ENCODE assay signal across 13 cellular contexts in the genomic region with DNA sequence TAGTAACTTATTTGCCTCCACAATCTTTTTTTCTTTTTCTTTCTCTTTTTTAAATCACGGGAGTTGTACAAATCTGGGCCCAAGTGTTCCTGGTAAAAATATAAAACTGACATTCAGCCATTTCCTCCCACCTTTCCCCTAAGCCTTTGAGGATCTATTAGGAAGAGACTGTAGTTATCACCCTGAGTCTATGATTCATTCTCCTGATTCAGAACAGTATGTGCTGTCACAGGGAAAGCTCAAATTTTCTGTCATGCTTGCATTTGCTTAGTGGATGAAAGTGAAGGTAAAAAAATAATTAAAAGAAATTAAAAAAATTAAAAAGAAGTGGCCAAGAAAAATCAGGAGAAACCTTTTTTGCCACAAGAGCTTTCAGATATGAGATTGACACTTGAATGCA.
"Had no signal": no experiment of that assay in that cellular context is flagged by ENCODE, and none has a peak within 500 bp of the region (broad histone marks: within the 10 kb centered on the region; RNA-seq: fewer than 3 reads in every experiment).

No MANE protein-coding gene starts in this region.

- H3K9me3 ChIP-seq: ovary, SJCRH30 had no signal

- ATAC-seq: activated CD8-positive, alpha-beta T cell treated with anti-CD3 and anti-CD28 coated beads, Interleukin-2, amount 10 ng/mL, durations not matched to agents 7 days and 5 days; stimulated activated effector memory CD8-positive, alpha-beta T cell treated with anti-CD3 and anti-CD28 coated beads, Interleukin-12 subunit alpha, Interleukin-12 subunit beta, amount 100 ng/mL, for 72 hours had no signal

- H3K4me3 ChIP-seq: ovary, SJCRH30 had no signal

- H3K36me3 ChIP-seq: ovary had no signal

- H3K4me1 ChIP-seq: SJCRH30 had no signal

- H3K4me1 Mint-ChIP-seq: neural crest cell; stimulated activated effector memory CD8-positive, alpha-beta T cell treated with anti-CD3 and anti-CD28 coated beads, Interleukin-12 subunit alpha, Interleukin-12 subunit beta, amount 100 ng/mL, for 72 hours had no signal

- H3K4me3 Mint-ChIP-seq: activated CD8-positive, alpha-beta T cell treated with anti-CD3 and anti-CD28 coated beads, Interleukin-2, amount 10 ng/mL, durations not matched to agents 7 days and 5 days; activated naive CD4-positive, alpha-beta T cell treated with anti-CD3 and anti-CD28 coated beads for 36 hours; activated T-helper 1 cell treated with anti-CD3 and anti-CD28 coated beads, Interleukin-12 subunit alpha, Interleukin-12 subunit beta, Interleukin-2, Interleukin-4 antibody, amounts not matched to agents 30 ng/mL and 10 ng/mL and 1 ng/mL, durations not matched to agents 14 hours and 24 hours and 36 hours; neural crest cell; stimulated activated effector memory CD8-positive, alpha-beta T cell treated with anti-CD3 and anti-CD28 coated beads, Interleukin-12 subunit alpha, Interleukin-12 subunit beta, amount 100 ng/mL, for 72 hours; type B pancreatic cell had no signal

- H3K27ac Mint-ChIP-seq: activated CD8-positive, alpha-beta T cell treated with anti-CD3 and anti-CD28 coated beads, Interleukin-2, amount 10 ng/mL, durations not matched to agents 7 days and 5 days; activated naive CD4-positive, alpha-beta T cell treated with anti-CD3 and anti-CD28 coated beads for 36 hours; activated T-helper 1 cell treated with anti-CD3 and anti-CD28 coated beads, Interleukin-12 subunit alpha, Interleukin-12 subunit beta, Interleukin-2, Interleukin-4 antibody, amounts not matched to agents 30 ng/mL and 10 ng/mL and 1 ng/mL, durations not matched to agents 14 hours and 24 hours and 36 hours; stimulated activated effector memory CD8-positive, alpha-beta T cell treated with anti-CD3 and anti-CD28 coated beads, Interleukin-12 subunit alpha, Interleukin-12 subunit beta, amount 100 ng/mL, for 72 hours; type B pancreatic cell had no signal

- H3K27ac ChIP-seq: epithelial cell of prostate, ovary, SJCRH30 had no signal

- H3K27me3 Mint-ChIP-seq: type B pancreatic cell had no signal

- DNase-seq: activated CD4-positive, alpha-beta T cell treated with anti-CD3 and anti-CD28 coated beads for 1 hour; activated CD8-positive, alpha-beta T cell treated with anti-CD3 and anti-CD28 coated beads, Interleukin-2, amount 10 ng/mL, durations not matched to agents 7 days and 5 days; activated naive CD4-positive, alpha-beta T cell treated with anti-CD3 and anti-CD28 coated beads for 36 hours; central memory CD4-positive, alpha-beta T cell; effector memory CD4-positive, alpha-beta T cell; ovary; SJCRH30; T-helper 9 cell had no signal

- H3K27me3 ChIP-seq: ovary, SJCRH30 had no signal
